ENCODE assay signal across 8 cellular contexts in the genomic region with DNA sequence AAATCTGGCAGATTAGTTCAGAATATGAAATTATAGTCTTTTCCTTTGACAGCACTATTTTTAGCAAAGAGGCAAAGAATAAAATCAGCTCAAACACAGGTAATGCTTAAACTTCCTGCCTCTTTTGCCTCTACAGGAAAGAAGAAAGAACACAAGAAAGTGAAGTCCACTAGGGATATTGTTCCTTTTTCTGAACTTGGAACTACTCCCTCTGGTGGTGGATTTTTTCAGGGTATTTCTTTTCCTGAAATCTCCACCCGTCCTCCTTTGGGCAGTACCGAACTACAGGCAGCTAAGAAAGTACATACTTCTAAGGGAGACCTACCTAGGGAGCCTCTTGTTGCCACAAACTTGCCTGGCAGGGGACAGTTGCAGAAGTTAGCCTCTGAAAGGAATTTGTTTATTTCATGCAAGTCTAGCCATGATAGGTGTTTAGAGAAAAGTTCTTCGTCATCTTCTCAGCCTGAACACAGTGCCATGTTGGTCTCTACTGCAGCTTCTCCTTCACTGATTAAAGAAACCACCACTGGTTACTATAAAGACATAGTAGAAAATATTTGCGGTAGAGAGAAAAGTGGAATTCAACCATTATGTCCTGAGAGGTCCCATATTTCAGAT.
DNase-seq lines count a peak whose midpoint lies in the region; ATAC-seq and TF ChIP-seq lines count a peak whose summit lies in the region.

No MANE protein-coding gene starts in this region.

- DNase-seq in AG09309 (ENCODE audit: low read depth) (no peak), GM03348 (ENCODE audit: low spot score) (peak; percentile 55), NCI-H2029 treated with DMSO at 0.1 percent for 48 hours (lab: John Stamatoyannopoulos, UW) (peak; percentile 45), amniotic epithelial cell (ENCODE audit: low read depth) (peak; percentile 53), left kidney (ENCODE audit: low read depth, low spot score) (peak; percentile 63), pons (ENCODE audit: low spot score) (no peak)

- peak; percentile 58 for TF ChIP-seq CTCF in AG09309 (IDR thresholded peaks at IDR 0.05; ENCODE audit: control insufficient read depth, insufficient read depth, low read depth, low read length, missing control alignments)

- ATAC-seq in HG02588 (IDR thresholded peaks at IDR 0.05; ENCODE audit: unreplicated experiment): no peak
- no peak for ATAC-seq in HG02885 (IDR thresholded peaks at IDR 0.05; ENCODE audit: poor library complexity, unreplicated experiment)

- no peak overlapping the region for H3K4me3 ChIP-seq in AG09309 (ENCODE audit: control insufficient read depth, low read depth, low read length)

Comparison
In these comparisons a context has a peak if more than half of its experiments do, and no peak if none do; other contexts are left out.
1. DNase-seq: peak in GM03348 (single experiment), NCI-H2029 treated with DMSO at 0.1 percent for 48 hours (single experiment), amniotic epithelial cell (single experiment) and left kidney (single experiment); none in AG09309 (single experiment) and pons (single experiment).